6 cellular contexts compared by ENCODE assay signal in the genomic region with DNA sequence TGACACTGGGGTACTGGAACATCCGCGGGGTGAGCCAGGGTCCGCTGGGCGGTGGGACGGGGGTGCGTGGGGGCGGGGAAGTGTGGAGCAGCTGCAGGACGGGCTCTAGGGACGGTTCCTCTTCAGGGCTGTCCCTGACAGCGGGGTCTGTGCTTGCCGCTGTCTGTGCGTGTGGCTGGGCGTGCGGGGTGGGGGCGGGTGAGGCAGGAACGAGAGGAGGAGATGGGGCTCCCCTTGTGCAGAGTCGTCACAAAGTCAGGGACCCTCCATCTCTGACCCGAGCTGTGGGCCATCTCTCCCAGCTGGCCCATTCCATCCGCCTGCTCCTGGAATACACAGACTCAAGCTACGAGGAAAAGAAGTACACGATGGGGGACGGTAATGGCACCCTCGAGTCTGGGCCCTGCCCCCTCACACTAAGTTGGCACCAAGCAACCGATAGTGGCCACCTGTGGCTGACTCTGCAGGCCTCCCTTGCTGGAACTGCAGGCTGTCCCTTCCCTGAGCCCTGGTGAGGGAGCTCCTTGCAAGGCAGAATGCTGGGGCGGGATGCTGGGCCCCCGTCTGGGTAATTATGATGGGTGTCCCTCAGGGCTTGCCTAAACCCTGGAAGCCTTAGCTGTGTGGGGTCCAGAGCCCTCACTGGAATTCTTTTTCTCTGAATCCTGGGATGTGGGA. TPM values are rescaled to one million over a fixed set of nuclear protein-coding genes. Genes with fewer than 3 reads are reported as not detected.
DNase-seq lines count a peak whose midpoint lies in the region; ATAC-seq and TF ChIP-seq lines count a peak whose summit lies in the region.

No MANE protein-coding gene starts in this region.

- H3K27me3 Mint-ChIP-seq in MCF 10A (ENCODE audit: insufficient read depth, unreplicated experiment): no peaks in the 10 kb centered on the region

- no TSS peak for BruUV-seq in MCF 10A (replicated peaks; lab: Mats Ljungman, UMichigan)

- POLR2A ChIA-PET in MCF 10A (lab: Yijun Ruan, JAX): no interaction called here

- peak overlapping the region; percentile 50 to 71 (median 63) for H3K4me3 ChIP-seq in breast epithelium
- peak overlapping the region; percentile 38 to 69 for H3K4me3 ChIP-seq in aorta (ENCODE audit: low read length in 2 of 2)

- CTCF ChIA-PET in MCF 10A (lab: Yijun Ruan, JAX): interaction anchor here (1.2 kb wide), 1 partner anchor 106 kb away, joined by 3 read pairs; no protein-coding TSS in a partner anchor

- H3K4me1 Mint-ChIP-seq in MCF 10A (ENCODE audit: insufficient read depth, unreplicated experiment): no peaks in the 10 kb centered on the region

- no peaks in the 10 kb centered on the region for H3K27me3 ChIP-seq in breast epithelium
- no peaks in the 10 kb centered on the region for H3K27me3 ChIP-seq in aorta (ENCODE audit: control insufficient read depth in 1 of 2, insufficient read depth in 2 of 2, low read length in 1 of 2)

- DNase-seq in breast epithelium (ENCODE audit: low spot score in 2 of 2) (no peak), MCF 10A (ENCODE audit: unreplicated experiment) (no peak), iPS-NIHi7 (ENCODE audit: extremely low spot score) (peak; percentile 0), aorta (peak in 1 of 2 donors; percentile 73), NOMO-1 treated with DMSO at 0.1 percent for 48 hours (lab: John Stamatoyannopoulos, UW; ENCODE audit: unreplicated experiment) (no peak)
- no peak for DNase-seq in stimulated activated CD4-positive, alpha-beta T cell treated with anti-CD3 and anti-CD28 coated beads, Interleukin-2, amount 100 ng/mL, for 24 hours

- no peaks in the 10 kb centered on the region for H3K9me3 Mint-ChIP-seq in MCF 10A (ENCODE audit: unreplicated experiment)

- no peak for TF ChIP-seq POLR2A in breast epithelium (IDR thresholded peaks at IDR 0.05)

- H3K27ac ChIP-seq in breast epithelium (peak overlapping the region; percentile 13), aorta (ENCODE audit: low read depth in 1 of 2, low read length in 2 of 2) (no peak overlapping the region)

- intact Hi-C loops in breast epithelium (cut with DNase I; ENCODE audit: low total_unique reads) (no loop called here), MCF 10A (cut with micrococcal nuclease) (no loop called here), aorta (cut with DNase I) (no loop called here)

- no peak overlapping the region for H3K4me3 Mint-ChIP-seq in MCF 10A (ENCODE audit: unreplicated experiment)

- WGBS in aorta, 2 donors: 2 to 4% methylated on average over 25 to 26 of the region's 26 CpGs

- no peaks in the 10 kb centered on the region for H3K36me3 Mint-ChIP-seq in MCF 10A (ENCODE audit: insufficient read depth, unreplicated experiment)

- TF ChIP-seq CTCF in breast epithelium (IDR thresholded peaks at IDR 0.05) (no peak), MCF 10A (IDR thresholded peaks at IDR 0.05; ENCODE audit: unreplicated experiment) (no peak)

- no peaks in the 10 kb centered on the region for H3K9me3 ChIP-seq in breast epithelium
- H3K9me3 ChIP-seq in aorta (ENCODE audit: control insufficient read depth, low read length): no peaks in the 10 kb centered on the region

- peak; percentile 36 for ATAC-seq in aorta (ENCODE audit: low FRiP score)

- no peak overlapping the region for H3K27ac Mint-ChIP-seq in MCF 10A (ENCODE audit: low read depth, unreplicated experiment)

- H3K36me3 ChIP-seq in breast epithelium: no peaks in the 10 kb centered on the region
- no peaks in the 10 kb centered on the region for H3K36me3 ChIP-seq in aorta (ENCODE audit: control insufficient read depth in 1 of 2, insufficient read depth in 2 of 2, low read length in 1 of 2)

- H3K4me1 ChIP-seq in breast epithelium (no peaks in the 10 kb centered on the region), aorta (ENCODE audit: control insufficient read depth in 1 of 2, insufficient read depth in 2 of 2, low read length in 2 of 2) (no peaks in the 10 kb centered on the region)

RNA-seq across cellular contexts. Expression of a gene that starts 0.4 kb away (rescaled TPM):
- 10 to 100 TPM; 47.8 to 93.4 (median 66.5) TPM for total RNA-seq in breast epithelium
- total RNA-seq in MCF 10A (2022): 0.70 and 1.4 TPM in 2 replicates
- total RNA-seq in aorta: 100 to 1,000 TPM in 1 of 2 donors, 10 to 100 TPM in 1; 48.3 to 136 TPM
- 100 to 1,000 TPM in 1 of 2 donors, 10 to 100 TPM in 1; 17.5 to 279 TPM for polyA plus RNA-seq in aorta

RNA-seq across cellular contexts. Expression of a gene that starts 12.4 kb away (rescaled TPM):
- 10 to 100 TPM; 21.9 to 31.5 (median 28.2) TPM for total RNA-seq in breast epithelium
- 4.7 and 5.8 TPM in 2 replicates for total RNA-seq in MCF 10A (2022)
- 10 to 100 TPM; 15.0 to 29.8 TPM for total RNA-seq in aorta
- polyA plus RNA-seq in aorta: 10 to 100 TPM; 33.8 to 53.1 TPM

RNA-seq across cellular contexts. Expression of a gene that starts 19.4 kb away (rescaled TPM):
- total RNA-seq in breast epithelium (10 to 100 TPM in 1 of 3 donors, not detected in 2; 33.8 TPM), MCF 10A (2022) (not detected in 2 replicates), aorta (10 to 100 TPM in 1 of 2 donors, not detected in 1; 63.8 TPM)
- 10 to 100 TPM; 42.4 to 54.4 TPM for polyA plus RNA-seq in aorta

RNA-seq across cellular contexts. Expression of a gene that starts 43.8 kb away (rescaled TPM):
- total RNA-seq in breast epithelium (1 to 10 TPM; 1.8 to 4.6 (median 3.6) TPM), MCF 10A (2022) (not detected in 2 replicates), aorta (10 to 100 TPM in 1 of 2 donors, 1 to 10 TPM in 1; 5.7 to 23.4 TPM)
- polyA plus RNA-seq in aorta: 10 to 100 TPM in 1 of 2 donors, 1 to 10 TPM in 1; 8.6 to 10.8 TPM

RNA-seq across cellular contexts. Expression of a gene that starts 48.6 kb away (rescaled TPM):
- total RNA-seq in breast epithelium (10 to 100 TPM; 21.3 to 68.2 (median 47.4) TPM), MCF 10A (2022) (49.5 and 52.6 TPM in 2 replicates), aorta (10 to 100 TPM; 59.7 to 77.1 TPM)
- 10 to 100 TPM; 19.8 to 85.9 TPM for polyA plus RNA-seq in aorta

Comparison
In these comparisons a context has a peak if more than half of its experiments do, and no peak if none do; other contexts are left out.
1. RNA of a gene that starts 0.4 kb away (total RNA-seq): 48.3 to 136 TPM in aorta and 47.8 to 93.4 TPM in breast epithelium; 0.70 to 1.4 TPM in MCF 10A; every median in the first group is over 10 times any median in the second.
2. H3K27ac ChIP-seq: peak in breast epithelium (2 of 2); none in aorta (0 of 2).